In genomic region chr14:100141133-100141497, GRCh38 we compare ENCODE assay signal across 19 cellular contexts. TPM values are rescaled to one million over a fixed set of nuclear protein-coding genes. Genes with fewer than 3 reads are reported as not detected.
DNase-seq lines count a peak whose midpoint lies in the region; ATAC-seq, FAIRE-seq and TF ChIP-seq lines count a peak whose summit lies in the region.
"Had no signal": no experiment of that assay in that cellular context is flagged by ENCODE, and none has a peak within 500 bp of the region (broad histone marks: within the 10 kb centered on the region; RNA-seq: fewer than 3 reads in every experiment).

No MANE protein-coding gene starts in this region.

- intact Hi-C loops in K562 (cut with micrococcal nuclease) (loop anchor here (5.0 kb wide), 1 partner anchor 64 kb away; no protein-coding TSS in a partner anchor), lower lobe of right lung (cut with DNase I) (no loop called here), Calu3 (cut with micrococcal nuclease; ENCODE audit: unreplicated experiment) (no loop called here)

- H3K79me2 ChIP-seq in K562 (ENCODE audit: control insufficient read depth, insufficient read depth, low read length): peaks cover 15% of the 10 kb centered on the region

- H3K9ac ChIP-seq in K562 (ENCODE audit: insufficient read depth in 1 of 2, low read depth in 2 of 2, low read length in 2 of 2): peak overlapping the region; percentile 80 to 93

- no peaks in the 10 kb centered on the region for H3K9me3 Mint-ChIP-seq in Calu3 (ENCODE audit: low read depth, unreplicated experiment)
- H3K9me3 Mint-ChIP-seq: dendritic cell treated with granulocyte-macrophage colony-stimulating factor and Interleukin-4, amounts not matched to agents 40 ng/mL and 50 ng/mL, for 4 days; neural crest cell had no signal

- in situ Hi-C loops in K562 (cut with MboI): no loop called here

- TF ChIP-seq RAD21 in K562 (CRISPR knock-in tag; conservative IDR thresholded peaks at IDR 0.05 in 1 of 2, IDR thresholded peaks at IDR 0.05 in 1 of 2): no peak

- peak overlapping the region; percentile 80 for H3K4me2 ChIP-seq in K562 (ENCODE audit: insufficient read depth, low read length)

- no peak for DNase-seq in HL-60 (ENCODE audit: low read depth in 1 of 2, low spot score in 1 of 2)
- no peak for DNase-seq in K562 (ENCODE audit: extremely low read depth in 1 of 4, low spot score in 3 of 4)
- no peak for DNase-seq in lower lobe of right lung
- no peak for DNase-seq in suprapubic skin (ENCODE audit: low spot score in 2 of 2)
- no peak for DNase-seq in putamen (ENCODE audit: low spot score)
- DNase-seq in Calu3: no peak
- DNase-seq: activated CD4-positive, alpha-beta T cell treated with anti-CD3 and anti-CD28 coated beads for 48 hours; activated naive CD4-positive, alpha-beta T cell treated with anti-CD3 and anti-CD28 coated beads, Interleukin-2, amount 50 U/mL, for 16 hours; AML-193; KG1; NCI-H1048; NCI-H2081; NCI-H524; stimulated activated naive CD4-positive, alpha-beta T cell had no signal

- FAIRE-seq in K562 (lab: Jason Lieb, UNC): no peak
- FAIRE-seq: TTC549 had no signal

- no peaks in the 10 kb centered on the region for H3K36me3 Mint-ChIP-seq in Calu3 (ENCODE audit: insufficient read depth, unreplicated experiment)

- BruUV-seq in K562 (replicated peaks; lab: Mats Ljungman, UMichigan) (no TSS peak), Calu3 (replicated peaks; lab: Mats Ljungman, UMichigan) (no TSS peak)

- ATAC-seq in K562 (no peak), lower lobe of right lung (peak in 1 of 2 donors; percentile 2), GM21367 (IDR thresholded peaks at IDR 0.05; ENCODE audit: unreplicated experiment) (no peak)

- H3K27me3 Mint-ChIP-seq in Calu3 (ENCODE audit: unreplicated experiment): no peaks in the 10 kb centered on the region
- H3K27me3 Mint-ChIP-seq: dendritic cell treated with granulocyte-macrophage colony-stimulating factor and Interleukin-4, amounts not matched to agents 40 ng/mL and 50 ng/mL, for 4 days had no signal

- TF ChIP-seq POLR2A in K562 (conservative IDR thresholded peaks at IDR 0.05): no peak; the same call in 1 of the 2 replicates
- TF ChIP-seq POLR2A in suprapubic skin (IDR thresholded peaks at IDR 0.05): no peak

- H3K27ac ChIP-seq in HL-60 (replicated peaks) (peak overlapping the region; percentile 61), K562 (ENCODE audit: extremely low read depth, low read depth, low read length) (peak overlapping the region; percentile 98), lower lobe of right lung (peak overlapping the region; percentile 79), suprapubic skin (peak overlapping the region; percentile 35)

- TF ChIP-seq CTCF in HL-60 (IDR thresholded peaks at IDR 0.05; ENCODE audit: insufficient read depth, low read length) (no peak), K562 (IDR thresholded peaks at IDR 0.05 in 2 of 3, conservative IDR thresholded peaks at IDR 0.05 in 1 of 3; ENCODE audit: insufficient read depth in 2 of 3, low read depth in 1 of 3, low read length in 3 of 3) (no peak), lower lobe of right lung (IDR thresholded peaks at IDR 0.05) (no peak), suprapubic skin (IDR thresholded peaks at IDR 0.05) (no peak), Calu3 (IDR thresholded peaks at IDR 0.05; ENCODE audit: unreplicated experiment) (no peak)

- H3K27me3 ChIP-seq in HL-60 (ENCODE audit: insufficient read depth, poor library complexity, severe bottlenecking) (no peaks in the 10 kb centered on the region), K562 (ENCODE audit: control insufficient read depth in 2 of 2, insufficient read depth in 2 of 2, low read length in 2 of 2) (no peaks in the 10 kb centered on the region), lower lobe of right lung (ENCODE audit: low read depth) (no peaks in the 10 kb centered on the region), suprapubic skin (no peaks in the 10 kb centered on the region)

- POLR2A ChIA-PET in K562 (lab: Yijun Ruan, JAX): interaction anchor here (0.7 to 1.3 kb wide), 6 partner anchors 10 to 31 kb away, joined by 3 to 4 read pairs (median 3); no protein-coding TSS in a partner anchor

- 17% methylated on average over 1 of the region's 6 CpGs for WGBS in K562 (ENCODE audit: insufficient coverage, low coverage, missing lambda C conversion rate)
- WGBS in suprapubic skin: 33% methylated on average over 1 of the region's 6 CpGs

- TF ChIP-seq EP300 in K562 (IDR thresholded peaks at IDR 0.05; ENCODE audit: low read length): no peak
- no peak for TF ChIP-seq EP300 in suprapubic skin (IDR thresholded peaks at IDR 0.05)

- no peaks in the 10 kb centered on the region for H4K20me1 ChIP-seq in K562 (replicated peaks; ENCODE audit: control insufficient read depth, insufficient read depth, low read length)

- H3K4me3 Mint-ChIP-seq in Calu3 (ENCODE audit: low read depth, unreplicated experiment): no peak overlapping the region
- H3K4me3 Mint-ChIP-seq: dendritic cell treated with granulocyte-macrophage colony-stimulating factor and Interleukin-4, amounts not matched to agents 40 ng/mL and 50 ng/mL, for 4 days had no signal

- H3K4me3 ChIP-seq in HL-60 (replicated peaks; ENCODE audit: insufficient read depth, low read length) (no peak overlapping the region), K562 (peak overlapping the region; percentile 28), lower lobe of right lung (peak overlapping the region; percentile 21), suprapubic skin (no peak overlapping the region)
- H3K4me3 ChIP-seq: lung had no signal

- H3K9me1 ChIP-seq in K562 (ENCODE audit: control insufficient read depth, insufficient read depth, low read length): no peaks in the 10 kb centered on the region

- CTCF ChIA-PET in K562 (lab: Yijun Ruan, JAX; ENCODE audit: low intra/inter-chr PET ratio) (interaction anchor here (2.2 kb wide), 1 partner anchor 52 kb away, joined by 16 read pairs; no protein-coding TSS in a partner anchor), Calu3 (lab: Charles Lee) (interaction anchor here (2.0 kb wide), 1 partner anchor 10 kb away, joined by 11 read pairs; no protein-coding TSS in a partner anchor)

- H3K36me3 ChIP-seq in K562 (ENCODE audit: control insufficient read depth, insufficient read depth, low read length) (peaks cover 18% of the 10 kb centered on the region; the same call in 1 of the 3 replicates), lower lobe of right lung (peaks cover 52% of the 10 kb centered on the region), suprapubic skin (peaks cover 41% of the 10 kb centered on the region)

- no peak overlapping the region for H3K27ac Mint-ChIP-seq in Calu3 (ENCODE audit: unreplicated experiment)
- H3K27ac Mint-ChIP-seq: dendritic cell treated with granulocyte-macrophage colony-stimulating factor and Interleukin-4, amounts not matched to agents 40 ng/mL and 50 ng/mL, for 4 days had no signal

- peaks cover 36 to 76% of the 10 kb centered on the region in 2 experiments for H3K4me1 ChIP-seq in K562 (replicated peaks in 1 of 2; ENCODE audit: control insufficient read depth in 2 of 2, insufficient read depth in 2 of 2, low read length in 2 of 2)
- H3K4me1 ChIP-seq in lower lobe of right lung: peaks cover 53% of the 10 kb centered on the region
- peaks cover 17% of the 10 kb centered on the region for H3K4me1 ChIP-seq in suprapubic skin

- H3K4me1 Mint-ChIP-seq in Calu3 (ENCODE audit: low read depth, unreplicated experiment): peaks cover 29% of the 10 kb centered on the region

- no peak overlapping the region for H2AFZ ChIP-seq in K562 (ENCODE audit: low read depth, low read length)

- H3K9me3 ChIP-seq in K562 (replicated peaks; ENCODE audit: control insufficient read depth, insufficient read depth, low read depth, low read length) (no peaks in the 10 kb centered on the region), lower lobe of right lung (no peaks in the 10 kb centered on the region), suprapubic skin (no peaks in the 10 kb centered on the region)

TF ChIP-seq in K562, 482 proteins besides CTCF, POLR2A, EP300 and RAD21 (continues in another document):
- TF ChIP-seq TAL1 (IDR thresholded peaks at IDR 0.05) (no peak), POLR2G (IDR thresholded peaks at IDR 0.05; ENCODE audit: low read depth, low read length) (peak; percentile 69), ZSCAN29 (IDR thresholded peaks at IDR 0.05) (no peak), ZNF584 (CRISPR knock-in tag; IDR thresholded peaks at IDR 0.05; ENCODE audit: low read depth) (no peak), RBFOX2 (IDR thresholded peaks at IDR 0.05; ENCODE audit: low read depth, low read length) (peak; percentile 65; the same call in 1 of the 2 replicates), KAT7 (CRISPR knock-in tag; IDR thresholded peaks at IDR 0.05; ENCODE audit: borderline replicate concordance) (peak; percentile 9; the same call in 1 of the 2 replicates), MTF1 (CRISPR knock-in tag; IDR thresholded peaks at IDR 0.05; ENCODE audit: borderline replicate concordance) (no peak)

RNA-seq across cellular contexts. Expression of gene DEGS2, which starts 18.3 kb away (rescaled TPM):
- 2.6 and 7.4 TPM in 2 replicates for total RNA-seq in K562 (2011; cell fraction: chromatin; rRNA removed; ENCODE audit: low replicate concordance)
- 4.3 and 4.8 TPM in 2 replicates for total RNA-seq in K562 (2011; cell fraction: nucleolus; rRNA removed)
- total RNA-seq in K562 (2011; cell fraction: nucleoplasm; rRNA removed): 2.5 and 2.8 TPM in 2 replicates
- total RNA-seq in K562 (2014; rRNA removed) (2.7 and 2.9 TPM in 2 replicates), K562 (2014; rRNA removed; fragmentation: Illumina TruSeq; extraction: Trizol) (0.19 and 0.44 TPM in 2 replicates), K562 (2015; rRNA removed; fragmentation: Illumina TruSeq; extraction: Trizol) (0.34 and 0.36 TPM in 2 replicates), K562 (2021) (2.7 TPM in 2 replicates), lower lobe of right lung (5.8 TPM), suprapubic skin (100 to 1,000 TPM in 3 of 4 donors, 10 to 100 TPM in 1; 78.9 to 130 (median 108) TPM), Calu3 (2022) (2.5 and 4.3 TPM in 2 replicates)
- polyA plus RNA-seq in K562 (2011; rRNA removed) (0.46 and 1.1 TPM in 2 replicates), K562 (2014; fragmentation: Illumina TruSeq; extraction: Trizol) (0.22 and 0.76 TPM in 2 replicates), K562 (2014; fragmentation: Nextera tagmentation; extraction: Ambion mirVana) (under 1 TPM; 0.57 to 0.70 TPM), K562 (2014; rRNA removed) (0.42 and 2.7 TPM in 2 replicates)
- polyA plus RNA-seq in K562 (2011; cell fraction: cytosol; rRNA removed): 0.41 and 3.5 TPM in 2 replicates
- 1.4 and 6.6 TPM in 2 replicates for polyA plus RNA-seq in K562 (2011; cell fraction: nucleus; rRNA removed)
- 1.4 and 4.2 TPM in 2 replicates for polyA plus RNA-seq in K562 (2012)
- polyA minus RNA-seq in K562 (2011; rRNA and poly(A)+ RNA removed): 0.09 and 0.32 TPM in 2 replicates
- polyA minus RNA-seq in K562 (2011; cell fraction: cytosol; rRNA and poly(A)+ RNA removed): 1.2 and 2.5 TPM in 2 replicates
- polyA minus RNA-seq in K562 (2011; cell fraction: nucleus; rRNA and poly(A)+ RNA removed): 0.78 and 1.5 TPM in 2 replicates
- total RNA-seq: neural crest cell had no signal

Comparison
In these comparisons a context has a peak if more than half of its experiments do, and no peak if none do; other contexts are left out.
1. H3K27ac ChIP-seq: peak in every context shown above with its lines; median percentile 98 in K562; 79 in lower lobe of right lung; 61 in HL-60; 35 in suprapubic skin.
2. H3K4me3 ChIP-seq: peak in K562 (single experiment) and lower lobe of right lung (single experiment); none in HL-60 (single experiment) and suprapubic skin (single experiment).
3. RNA of gene DEGS2, which starts 18.3 kb away (total RNA-seq): 78.9 to 130 TPM in suprapubic skin; 5.8 TPM in lower lobe of right lung (single experiment), 0.19 to 7.4 TPM in K562 and 2.5 to 4.3 TPM in Calu3; every median in the first group is over 4 times any median in the second.